11 cellular contexts compared by ENCODE assay signal in the genomic region with DNA sequence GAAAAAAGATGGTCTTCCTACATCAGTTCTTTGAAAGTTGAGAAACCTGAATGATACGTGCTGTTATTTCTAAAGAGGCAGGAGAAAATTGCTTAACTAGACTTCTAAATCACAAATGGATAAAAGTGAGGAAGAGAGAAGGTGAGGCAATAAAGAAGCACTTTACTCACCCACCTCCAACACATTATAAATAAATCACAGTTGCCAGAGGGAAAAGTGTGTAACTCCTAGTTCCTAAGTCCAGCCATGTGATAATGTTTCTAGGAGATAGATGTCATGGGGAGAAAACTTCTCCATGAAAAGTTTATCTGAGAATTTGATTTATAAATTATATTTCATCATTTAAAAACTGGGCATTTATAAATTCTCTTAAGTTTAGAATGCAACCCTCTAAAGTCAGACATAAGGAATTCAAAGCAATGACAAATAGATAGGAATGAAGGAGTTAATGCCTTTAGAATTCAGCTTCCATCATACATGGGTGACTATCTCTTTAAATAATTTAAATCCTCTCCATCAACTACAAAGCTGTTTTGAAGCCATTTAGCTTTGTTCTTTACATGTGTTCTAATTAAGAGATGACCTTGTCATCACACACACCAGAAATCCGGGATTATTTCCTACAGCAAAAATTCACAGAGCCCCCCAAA. TPM values are rescaled to one million over a fixed set of nuclear protein-coding genes. Genes with fewer than 3 reads are reported as not detected.
A peak's percentile ranks its signal among the peaks of the same experiment; 100 is the strongest.
DNase-seq lines count a peak whose midpoint lies in the region; ATAC-seq, FAIRE-seq and TF ChIP-seq lines count a peak whose summit lies in the region.
"Had no signal": no experiment of that assay in that cellular context is flagged by ENCODE, and none has a peak within 500 bp of the region (broad histone marks: within the 10 kb centered on the region; RNA-seq: fewer than 3 reads in every experiment).

No MANE protein-coding gene starts in this region.

- H3K4me2 ChIP-seq in GM23248 (ENCODE audit: unreplicated experiment), result peak overlapping the region; percentile 82

- no peak for ATAC-seq in left colon
- no peak for ATAC-seq in GM19035 (IDR thresholded peaks at IDR 0.05; ENCODE audit: unreplicated experiment)

- H3K9me3 ChIP-seq in GM23248 (ENCODE audit: low read depth) (no peaks in the 10 kb centered on the region), breast epithelium (no peaks in the 10 kb centered on the region)

- TF ChIP-seq CTCF in BJ (IDR thresholded peaks at IDR 0.05; ENCODE audit: insufficient read depth, low read depth, low read length) (no peak), breast epithelium (IDR thresholded peaks at IDR 0.05) (no peak), nephron (IDR thresholded peaks at IDR 0.05; ENCODE audit: unreplicated experiment in 3 of 3) (no peak)

- peak overlapping the region; percentile 57 for H3K9ac ChIP-seq in GM23248

- H3K36me3 ChIP-seq in BJ (ENCODE audit: control insufficient read depth, insufficient read depth, low read length) (no peaks in the 10 kb centered on the region), GM23248 (ENCODE audit: low read depth) (0 out of 2 replicates have a peak, but pooled peaks cover 7% of the 10 kb centered on the region), breast epithelium (no peaks in the 10 kb centered on the region)

- in situ Hi-C loops in GM23248 (cut with MboI), result no loop called here

- no peaks in the 10 kb centered on the region for H4K20me1 ChIP-seq in GM23248 (ENCODE audit: insufficient read depth)

- H3K4me1 ChIP-seq in GM23248 (ENCODE audit: insufficient read depth) (peaks cover 75% of the 10 kb centered on the region), breast epithelium (peaks cover 5 to 6% of the 10 kb centered on the region in 2 donors)

- H2AFZ ChIP-seq in GM23248, result peak overlapping the region; percentile 25; the same call in 1 of the 2 replicates

- H3K4me3 ChIP-seq in BJ (ENCODE audit: low read depth, low read length) (peak overlapping the region; percentile 12; the same call in 1 of the 2 replicates), GM23248 (peak overlapping the region; percentile 60), breast epithelium (peak overlapping the region in 2 of 3 donors; percentile 6 to 31)
- H3K4me3 ChIP-seq: SK-N-MC had no signal

- H3F3A ChIP-seq in GM23248 (ENCODE audit: insufficient read depth), result peaks cover 54% of the 10 kb centered on the region

- H3K4me1 Mint-ChIP-seq in nephron, result peaks cover 77% of the 10 kb centered on the region

- H3K27me3 ChIP-seq in BJ (ENCODE audit: control insufficient read depth, insufficient read depth, low read length) (no peaks in the 10 kb centered on the region), GM23248 (replicated peaks; ENCODE audit: insufficient read depth) (no peaks in the 10 kb centered on the region), breast epithelium (no peaks in the 10 kb centered on the region)

- TF ChIP-seq POLR2A in breast epithelium (IDR thresholded peaks at IDR 0.05), result no peak

- no peaks in the 10 kb centered on the region for H3K9me3 Mint-ChIP-seq in nephron

- peaks cover 99% of the 10 kb centered on the region for H3K79me2 ChIP-seq in GM23248 (ENCODE audit: insufficient read depth)

- H3K27me3 Mint-ChIP-seq in nephron (ENCODE audit: low read depth), result no peaks in the 10 kb centered on the region

- intact Hi-C loops in breast epithelium (cut with DNase I; ENCODE audit: low total_unique reads) (loop anchor here (5.0 kb wide), 1 partner anchor 467 kb away; no protein-coding TSS in a partner anchor), left colon (cut with DNase I, micrococcal nuclease) (no loop called here)

- H3K9me2 ChIP-seq in GM23248 (ENCODE audit: insufficient read depth), result no peaks in the 10 kb centered on the region

- no peak for FAIRE-seq in GM19239 (lab: Jason Lieb, UNC)
- FAIRE-seq: endothelial cell of umbilical vein had no signal

- H3K27ac Mint-ChIP-seq in nephron, result peak overlapping the region; percentile 61 to 79 (median 63)

- POLR2A ChIA-PET in BJ (lab: Charles Lee), result no interaction called here

- DNase-seq in BJ (ENCODE audit: low read depth), result no peak
- peak; percentile 67 for DNase-seq in GM23248
- DNase-seq in breast epithelium (ENCODE audit: low spot score in 2 of 2), result no peak
- DNase-seq in NOMO-1 treated with DMSO at 0.1 percent for 48 hours (lab: John Stamatoyannopoulos, UW; ENCODE audit: unreplicated experiment), result no peak
- DNase-seq in left colon, result no peak
- DNase-seq in GM19239 (ENCODE audit: insufficient read length, low spot score), result no peak
- DNase-seq: GDM1 had no signal

- 25 to 28% methylated on average over 2 of the region's 2 CpGs for WGBS in GM23248 (ENCODE audit: low coverage in 1 of 2, low lambda C conversion rate in 2 of 2, missing lambda C conversion rate in 2 of 2), 2 experiments

- CTCF ChIA-PET in BJ (lab: Yijun Ruan, JAX), result interaction anchor here (0.9 kb wide), 1 partner anchor 52 kb away, joined by 3 read pairs; no protein-coding TSS in a partner anchor

- peak overlapping the region; percentile 62 for H3K27ac ChIP-seq in GM23248
- H3K27ac ChIP-seq in breast epithelium, result peak overlapping the region; percentile 6 to 12
- H3K27ac ChIP-seq: SK-N-MC had no signal

- H3K36me3 Mint-ChIP-seq in nephron (ENCODE audit: low read depth), result peaks cover 55% of the 10 kb centered on the region

- no peak overlapping the region for H3K4me3 Mint-ChIP-seq in nephron

RNA-seq across cellular contexts. Expression of gene NRIP1, which starts 60.0 kb away (rescaled TPM):
- polyA plus RNA-seq in BJ (2011; rRNA removed) (5.2 and 12.0 TPM in 2 replicates), GM23248 (2016; fragmentation: Nextera tagmentation; extraction: Ambion mirVana) (12.5 and 13.1 TPM in 2 replicates)
- 15.3 and 19.3 TPM in 2 replicates for polyA minus RNA-seq in BJ (2011; rRNA and poly(A)+ RNA removed)
- total RNA-seq in GM23248 (2014; rRNA removed; shearing (Covaris generic)), result 31.2 and 31.9 TPM in 2 replicates
- total RNA-seq in breast epithelium (100 to 1,000 TPM in 2 of 3 donors, 10 to 100 TPM in 1; 82.0 to 121 (median 105) TPM), left colon (10 to 100 TPM; 78.5 to 82.9 TPM)
